ENCODE assay signal across 1 cellular context in the genomic region with DNA sequence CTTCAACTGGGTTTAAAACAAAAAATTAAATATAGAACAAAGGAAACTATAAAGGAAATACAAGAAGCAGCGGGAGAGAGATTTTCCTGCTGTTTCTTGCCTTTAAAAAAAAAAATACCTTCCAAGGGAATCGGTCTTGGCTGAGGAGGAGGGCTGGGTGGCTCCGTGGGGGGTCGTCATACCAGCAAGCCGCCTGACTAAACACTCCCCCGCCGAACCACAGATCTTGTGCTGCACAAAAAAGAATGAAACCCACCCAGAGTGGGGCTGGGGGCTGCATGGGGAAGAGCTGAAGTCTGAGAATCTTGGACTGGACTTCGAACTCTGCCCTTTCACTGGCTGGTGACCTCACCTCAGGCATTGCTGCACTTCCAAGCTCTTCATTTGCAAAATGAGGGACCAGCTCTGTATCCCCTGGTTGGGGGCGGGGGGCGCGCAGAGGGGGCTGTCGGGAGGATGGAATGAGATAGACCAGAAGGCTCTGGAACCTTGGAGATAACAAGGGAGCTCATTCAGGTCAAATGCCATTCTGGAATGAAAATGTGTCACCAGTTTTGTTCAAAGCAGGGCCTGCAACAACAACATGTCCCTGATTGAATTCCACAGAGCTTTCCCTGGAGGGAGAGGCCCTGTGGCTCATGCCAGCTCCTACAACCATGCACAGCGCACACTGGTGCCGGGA.
TF ChIP-seq lines count a peak whose summit lies in the region.

No MANE protein-coding gene starts in this region.

TF ChIP-seq in H1, 55 proteins besides CTCF, POLR2A, EP300 and RAD21:
- TF ChIP-seq NRF1 (IDR thresholded peaks at IDR 0.05; ENCODE audit: low read depth, low read length) (no peak), MAFK (IDR thresholded peaks at IDR 0.05; ENCODE audit: low read depth, low read length) (no peak), SIX5 (IDR thresholded peaks at IDR 0.05; ENCODE audit: low read depth, low read length) (no peak)
